In the genomic region with DNA sequence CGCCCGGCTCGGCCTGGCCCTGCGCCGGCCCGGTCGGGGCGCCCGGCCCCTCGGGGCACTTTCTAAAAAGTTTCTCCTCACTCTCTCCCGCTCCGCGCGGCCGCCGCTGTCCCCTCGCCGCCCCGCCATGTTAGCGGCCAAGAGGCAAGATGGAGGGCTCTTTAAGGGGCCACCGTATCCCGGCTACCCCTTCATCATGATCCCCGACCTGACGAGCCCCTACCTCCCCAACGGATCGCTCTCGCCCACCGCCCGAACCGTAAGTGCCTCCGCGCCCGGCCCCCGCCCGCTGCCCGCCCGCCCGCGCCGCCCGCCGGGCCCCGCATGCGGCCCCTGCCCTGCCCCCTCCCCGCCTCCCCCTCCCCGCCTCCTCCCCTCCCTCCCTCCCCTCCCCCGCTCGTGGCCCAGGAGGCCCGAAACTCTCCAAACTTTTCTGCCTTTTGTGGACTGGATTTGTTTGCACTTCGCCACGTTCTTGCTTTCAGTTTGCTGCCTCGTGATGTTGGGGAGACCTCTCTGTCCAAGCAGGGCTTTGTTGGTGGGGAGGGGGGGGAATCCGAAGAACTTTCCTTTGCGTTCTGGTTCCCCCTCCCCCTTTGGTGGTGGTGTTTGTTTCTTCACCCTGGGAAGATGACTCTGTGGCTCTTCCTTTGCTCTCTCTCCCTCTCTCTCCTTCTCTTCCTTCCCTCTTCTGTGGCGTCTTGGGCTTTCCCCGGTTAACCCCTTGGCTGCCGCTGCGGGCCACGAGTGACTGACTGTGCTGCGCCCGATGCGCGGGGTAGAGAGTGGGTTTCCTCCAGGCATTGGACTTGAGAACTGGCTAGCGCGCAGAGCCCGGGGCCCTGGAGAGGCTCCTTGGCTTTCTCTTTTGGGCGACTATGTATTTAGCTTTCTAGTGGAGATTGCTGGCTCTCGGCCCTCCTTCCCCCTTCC, we compare ENCODE assay signal across 8 cellular contexts. TPM values are rescaled to one million over a fixed set of nuclear protein-coding genes. Genes with fewer than 3 reads are reported as not detected.
DNase-seq lines count a peak whose midpoint lies in the region; FAIRE-seq and TF ChIP-seq lines count a peak whose summit lies in the region.

No MANE protein-coding gene starts in this region.

- no peaks in the 10 kb centered on the region for H3K27me3 ChIP-seq in esophagus (ENCODE audit: control insufficient read depth in 1 of 2, insufficient read depth in 2 of 2, low read length in 2 of 2)
- H3K27me3 ChIP-seq in testis = no peaks in the 10 kb centered on the region

- H3K9me3 ChIP-seq in esophagus (ENCODE audit: control insufficient read depth in 2 of 2, insufficient read depth in 1 of 2, low read depth in 1 of 2, low read length in 1 of 2) = no peaks in the 10 kb centered on the region
- no peaks in the 10 kb centered on the region for H3K9me3 ChIP-seq in testis

- H3K4me1 ChIP-seq in esophagus (ENCODE audit: control insufficient read depth in 2 of 2, insufficient read depth in 2 of 2, low read length in 1 of 2) (no peaks in the 10 kb centered on the region), testis (peaks cover 34% of the 10 kb centered on the region)

- DNase-seq in NCI-H460 (ENCODE audit: extremely low read depth, low read depth) (peak; percentile 72), activated T-cell treated with anti-CD3 and anti-CD28 coated beads for 1 hour (ENCODE audit: low read depth) (peak; percentile 12), myocyte (ENCODE audit: low read depth) (peak; percentile 82), testis (peak; percentile 64), NCI-H2107 (lab: John Stamatoyannopoulos, UW) (no peak), DMS153 (lab: John Stamatoyannopoulos, UW) (no peak)

- H3K36me3 ChIP-seq in esophagus (ENCODE audit: control insufficient read depth in 2 of 2, insufficient read depth in 2 of 2, low read length in 1 of 2) (no peaks in the 10 kb centered on the region), testis (ENCODE audit: low read depth, missing control alignments) (no peaks in the 10 kb centered on the region)

- TF ChIP-seq POLR2A in testis (IDR thresholded peaks at IDR 0.05) = no peak

- peak; percentile 15 for FAIRE-seq in G401.6 (lab: Jason Lieb, UNC)

- TF ChIP-seq CTCF in testis (IDR thresholded peaks at IDR 0.05) = no peak

- H3K27ac ChIP-seq in esophagus (ENCODE audit: low read depth in 2 of 2, low read length in 1 of 2) (peak overlapping the region; percentile 93 to 95), testis (peak overlapping the region; percentile 95 to 96)

- peak overlapping the region; percentile 75 to 91 for H3K4me3 ChIP-seq in esophagus (ENCODE audit: low read depth in 1 of 2, low read length in 2 of 2)
- H3K4me3 ChIP-seq in testis = peak overlapping the region; percentile 68 to 81

- intact Hi-C loops in testis (cut with DNase I; ENCODE audit: low total_unique reads) = no loop called here

- WGBS in esophagus, 2 donors = 1% methylated on average over 46 to 65 of the region's 68 CpGs
- WGBS in testis, 2 donors = 1 to 2% methylated on average over 48 to 59 of the region's 68 CpGs

RNA-seq across cellular contexts. Expression of a gene that starts 1.6 kb away (rescaled TPM):
- 9.7 and 11.1 TPM in 2 replicates for total RNA-seq in NCI-H460 (2014; rRNA removed; shearing (Covaris generic))
- polyA plus RNA-seq in NCI-H460 (2014; cell fraction: nucleus; rRNA removed) = 2.4 and 4.1 TPM in 2 replicates
- polyA plus RNA-seq in esophagus (1 to 10 TPM; 5.4 to 7.9 TPM), testis (ENCODE audit: insufficient read depth, low read depth, low replicate concordance) (18.5 TPM)
- total RNA-seq in myocyte (1.4 and 2.4 TPM in 2 replicates), testis (10 to 100 TPM; 23.3 to 25.4 TPM)
- polyA plus RNA-seq in myocyte (2012) = 17.2 TPM

Comparison
In these comparisons a context has a peak if more than half of its experiments do, and no peak if none do; other contexts are left out.
1. DNase-seq: peak in NCI-H460 (single experiment), activated T-cell treated with anti-CD3 and anti-CD28 coated beads for 1 hour (single experiment), myocyte (single experiment) and testis (single experiment); none in NCI-H2107 (single experiment) and DMS153 (single experiment).